8 cellular contexts compared by ENCODE assay signal in the genomic region with DNA sequence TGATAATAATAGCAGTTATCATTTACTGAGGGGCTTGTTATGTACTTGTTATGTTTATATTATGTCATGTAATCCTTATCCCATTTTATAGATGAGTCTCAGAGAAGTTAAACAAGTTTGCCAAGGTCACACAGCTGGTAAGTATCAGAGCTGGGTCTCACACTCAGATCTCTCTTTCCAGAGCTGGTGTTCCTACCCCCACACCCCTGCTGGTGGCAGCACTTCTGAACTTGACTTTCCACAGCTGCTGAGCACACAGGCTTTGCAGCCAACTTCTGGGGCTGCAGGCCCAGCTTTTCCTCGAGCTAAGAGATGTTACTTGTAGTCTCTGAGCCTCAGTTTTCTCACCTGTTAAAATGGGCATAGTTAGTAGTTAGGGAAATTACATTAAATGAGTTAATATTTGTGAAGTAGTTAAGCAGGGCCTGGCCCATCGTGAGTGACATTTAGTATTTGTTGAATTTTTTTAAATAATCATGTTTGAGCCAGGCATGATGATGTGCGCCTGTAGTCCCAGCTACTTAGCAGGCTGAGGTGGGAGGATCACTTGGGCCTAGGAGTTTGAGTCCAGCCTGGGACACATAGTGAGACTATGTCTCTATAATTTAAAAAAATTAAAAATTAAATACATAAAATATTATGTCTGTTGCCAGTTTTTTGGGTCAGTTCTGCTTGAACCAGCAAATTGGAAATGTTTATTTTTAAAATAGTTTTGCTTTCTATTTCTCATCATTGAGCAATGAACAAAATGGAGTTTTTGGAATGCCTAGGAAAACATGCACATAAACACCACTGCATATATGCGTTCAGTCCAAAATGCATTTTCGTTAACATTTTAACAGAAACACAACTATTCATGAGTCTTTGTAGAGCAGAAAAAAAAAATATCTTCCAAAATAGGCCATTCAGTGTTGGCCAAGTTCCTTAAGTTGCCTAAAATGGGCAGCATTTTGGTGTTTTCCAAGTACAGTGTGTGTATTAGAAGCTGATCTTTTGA.
A peak's percentile ranks its signal among the peaks of the same experiment; 100 is the strongest.
DNase-seq lines count a peak whose midpoint lies in the region; ATAC-seq and TF ChIP-seq lines count a peak whose summit lies in the region.

No MANE protein-coding gene starts in this region.

- peak overlapping the region; percentile 35 to 57 (median 48) for H3K27ac ChIP-seq in transverse colon

- TF ChIP-seq CTCF in transverse colon (IDR thresholded peaks at IDR 0.05), result peak; percentile 15 to 51 (median 27)

- H3K36me3 ChIP-seq in transverse colon, result no peaks in the 10 kb centered on the region

- no peak for TF ChIP-seq EP300 in transverse colon (IDR thresholded peaks at IDR 0.05; ENCODE audit: low read depth)

- H3K27me3 ChIP-seq in transverse colon, result no peaks in the 10 kb centered on the region

- WGBS in transverse colon (ENCODE audit: low coverage in 1 of 2), 2 donors, result 58 to 67% methylated on average over 3 to 5 of the region's 5 CpGs

- peak; percentile 76 to 80 for ATAC-seq in left cardiac atrium

- no peak for TF ChIP-seq POLR2A in transverse colon (IDR thresholded peaks at IDR 0.05)

- no peaks in the 10 kb centered on the region for H3K9me3 ChIP-seq in transverse colon

- DNase-seq in NOMO-1 treated with DMSO at 0.1 percent for 48 hours (lab: John Stamatoyannopoulos, UW; ENCODE audit: unreplicated experiment), result peak; percentile 1
- no peak for DNase-seq in NOMO-1 (lab: John Stamatoyannopoulos, UW; ENCODE audit: unreplicated experiment in 2 of 2)
- DNase-seq in UCSD-AML1 (lab: John Stamatoyannopoulos, UW; ENCODE audit: unreplicated experiment), result peak; percentile 48
- DNase-seq in left cardiac atrium, result peak; percentile 62
- DNase-seq in transverse colon, result peak; percentile 38
- DNase-seq in cerebellum (ENCODE audit: low spot score), result no peak
- no peak for DNase-seq in superior temporal gyrus (ENCODE audit: extremely low spot score)
- no peak for DNase-seq in NCI-H1436 (lab: John Stamatoyannopoulos, UW)

- peaks cover 0 to 12% (median 2%) of the 10 kb centered on the region in 4 donors for H3K4me1 ChIP-seq in transverse colon

- in situ Hi-C loops in transverse colon (cut with MboI; ENCODE audit: low pct_ligation_motif_present in 1 of 4, low pct_unique_long_range_greater_than_20kb in 1 of 4, low sequenced_read_pairs in 3 of 4), result loop anchor here in 1 of 4 donors (10.0 kb wide), 1 partner anchor 55 kb away; no protein-coding TSS in a partner anchor

- no peak overlapping the region for H3K4me3 ChIP-seq in transverse colon

- intact Hi-C loops in left cardiac atrium (cut with DNase I), result loop anchor here in 1 of 2 donors (5.0 kb wide), 1 partner anchor 63 kb away; no protein-coding TSS in a partner anchor
- intact Hi-C loops in transverse colon (cut with DNase I; ENCODE audit: low total_unique reads), result no loop called here

Comparison
In these comparisons a context has a peak if more than half of its experiments do, and no peak if none do; other contexts are left out.
1. DNase-seq: peak in NOMO-1 treated with DMSO at 0.1 percent for 48 hours (single experiment), UCSD-AML1 (single experiment), left cardiac atrium (single experiment) and transverse colon (single experiment); none in NOMO-1 (0 of 2), cerebellum (single experiment), superior temporal gyrus (single experiment) and NCI-H1436 (single experiment).